ENCODE assay signal across 1 cellular context in genomic region chr6:32153835-32154513, GRCh38.
TF ChIP-seq lines count a peak whose summit lies in the region.

Gene PPT2 (plus strand): TSS chr6:32154141. CDS start chr6:32154595, 454 bp downstream.

TF ChIP-seq in HEK293, 187 proteins besides CTCF, POLR2A, EP300 and RAD21 (continued from another document and continues in another):
- no peak for TF ChIP-seq PRDM2 (tag by site-specific recombination; IDR thresholded peaks at IDR 0.05; ENCODE audit: borderline replicate concordance)
- TF ChIP-seq ZNF155 (tag by site-specific recombination; IDR thresholded peaks at IDR 0.05): no peak
- TF ChIP-seq ZNF223 (tag by site-specific recombination; IDR thresholded peaks at IDR 0.05): no peak
- peak; percentile 6 for TF ChIP-seq ZBTB10 (tag by site-specific recombination; IDR thresholded peaks at IDR 0.05)
- no peak for TF ChIP-seq RBAK (tag by site-specific recombination; IDR thresholded peaks at IDR 0.05)
- no peak for TF ChIP-seq ZNF571 (tag by site-specific recombination; IDR thresholded peaks at IDR 0.05)
- TF ChIP-seq ZNF112 (tag by site-specific recombination; IDR thresholded peaks at IDR 0.05): no peak
- no peak for TF ChIP-seq ZNF362 (tag by site-specific recombination; IDR thresholded peaks at IDR 0.05)
- TF ChIP-seq ZNF623 (tag by site-specific recombination; IDR thresholded peaks at IDR 0.05): no peak; the same call in 1 of the 2 replicates
- TF ChIP-seq EGR2 (tag by site-specific recombination; IDR thresholded peaks at IDR 0.05; ENCODE audit: low read depth): peak; percentile 81
- no peak for TF ChIP-seq ZNF132 (tag by site-specific recombination; IDR thresholded peaks at IDR 0.05; ENCODE audit: borderline replicate concordance)
- no peak for TF ChIP-seq ZNF292 (tag by site-specific recombination; IDR thresholded peaks at IDR 0.05; ENCODE audit: borderline replicate concordance, low read depth)
- TF ChIP-seq ZNF169 (tag by site-specific recombination; IDR thresholded peaks at IDR 0.05): no peak
- 0 out of 2 replicates have a peak, but pooled peaks have one; percentile 17 for TF ChIP-seq YY1 (tag by site-specific recombination; IDR thresholded peaks at IDR 0.05)
- TF ChIP-seq ZNF280D (tag by site-specific recombination; IDR thresholded peaks at IDR 0.05): no peak
- TF ChIP-seq SETDB1 (IDR thresholded peaks at IDR 0.05; ENCODE audit: insufficient read length, low read length): no peak
- no peak for TF ChIP-seq HIC1 (tag by site-specific recombination; IDR thresholded peaks at IDR 0.05)
- TF ChIP-seq PRDM10 (tag by site-specific recombination; IDR thresholded peaks at IDR 0.05): peak; percentile 100
- TF ChIP-seq ZBTB17 (tag by site-specific recombination; IDR thresholded peaks at IDR 0.05): peak; percentile 92
- no peak for TF ChIP-seq SALL2 (tag by site-specific recombination; IDR thresholded peaks at IDR 0.05; ENCODE audit: borderline replicate concordance)
- TF ChIP-seq YY2 (tag by site-specific recombination; IDR thresholded peaks at IDR 0.05): no peak
- TF ChIP-seq ZNF114 (tag by site-specific recombination; IDR thresholded peaks at IDR 0.05): no peak
- no peak for TF ChIP-seq ZNF148 (tag by site-specific recombination; IDR thresholded peaks at IDR 0.05; ENCODE audit: borderline replicate concordance)
- no peak for TF ChIP-seq ZNF521 (tag by site-specific recombination; IDR thresholded peaks at IDR 0.05)
- no peak for TF ChIP-seq ZNF555 (tag by site-specific recombination; conservative IDR thresholded peaks at IDR 0.05)
- TF ChIP-seq ZSCAN5A (tag by site-specific recombination; IDR thresholded peaks at IDR 0.05): no peak
- TF ChIP-seq ZNF530 (tag by site-specific recombination; IDR thresholded peaks at IDR 0.05; ENCODE audit: low read depth): no peak
- TF ChIP-seq ZNF366 (tag by site-specific recombination; conservative IDR thresholded peaks at IDR 0.05): peak; percentile 61
- no peak for TF ChIP-seq ZNF302 (tag by site-specific recombination; IDR thresholded peaks at IDR 0.05; ENCODE audit: low read depth)
